13 cellular contexts compared by ENCODE assay signal in genomic region chr5:79795764-79796398, GRCh38.
DNase-seq lines count a peak whose midpoint lies in the region; ATAC-seq, FAIRE-seq and TF ChIP-seq lines count a peak whose summit lies in the region.
"Had no signal": no experiment of that assay in that cellular context is flagged by ENCODE, and none has a peak within 500 bp of the region (broad histone marks: within the 10 kb centered on the region; RNA-seq: fewer than 3 reads in every experiment).

No MANE protein-coding gene starts in this region.

- DNase-seq in NCI-H2107 treated with DMSO at 0.1 percent for 48 hours (lab: John Stamatoyannopoulos, UW; ENCODE audit: unreplicated experiment), result peak; percentile 10
- DNase-seq in NCI-H2107 (lab: John Stamatoyannopoulos, UW), result no peak
- peak; percentile 26 for DNase-seq in astrocyte (ENCODE audit: low read depth)
- peak; percentile 61 to 85 (median 71) for DNase-seq in heart left ventricle
- peak; percentile 57 for DNase-seq in urothelium cell line (ENCODE audit: low spot score)
- no peak for DNase-seq in midbrain (lab: John Stamatoyannopoulos, UW)
- DNase-seq in osteocyte (ENCODE audit: extremely low spot score, unreplicated experiment), result no peak
- DNase-seq in NCI-H510A treated with DMSO at 0.1 percent for 48 hours (lab: John Stamatoyannopoulos, UW), result no peak
- DNase-seq: activated CD4-positive, alpha-beta T cell treated with anti-CD3 and anti-CD28 coated beads, Interleukin-2, amount 50 U/mL, for 1 hour; activated naive CD4-positive, alpha-beta T cell treated with anti-CD3 and anti-CD28 coated beads, Interleukin-2, amount 10 ng/mL, durations not matched to agents 7 days and 5 days; effector CD4-positive, alpha-beta T cell; NCI-H2171 treated with DMSO at 0.1 percent for 48 hours had no signal

- H3K4me2 ChIP-seq in astrocyte (ENCODE audit: low read length), result no peak overlapping the region
- H3K4me2 ChIP-seq: smooth muscle cell had no signal

- H3K4me3 Mint-ChIP-seq in astrocyte (ENCODE audit: unreplicated experiment) (no peak overlapping the region), osteocyte (ENCODE audit: unreplicated experiment) (no peak overlapping the region)
- H3K4me3 Mint-ChIP-seq: activated naive CD4-positive, alpha-beta T cell treated with anti-CD3 and anti-CD28 coated beads, Interleukin-2, amount 10 ng/mL, durations not matched to agents 7 days and 5 days had no signal

- no peak overlapping the region for H3K27ac ChIP-seq in astrocyte (ENCODE audit: low read depth, low read length)
- peak overlapping the region in 9 of 12 donors; percentile 15 to 71 (median 54) for H3K27ac ChIP-seq in heart left ventricle

- H3K27me3 Mint-ChIP-seq in astrocyte (ENCODE audit: low read depth, unreplicated experiment) (peaks cover 7% of the 10 kb centered on the region), osteocyte (ENCODE audit: unreplicated experiment) (peaks cover 2% of the 10 kb centered on the region)

- H3K4me1 ChIP-seq in astrocyte (ENCODE audit: insufficient read depth, low read length), result no peaks in the 10 kb centered on the region
- peaks cover 0 to 47% (median 15%) of the 10 kb centered on the region in 12 donors for H3K4me1 ChIP-seq in heart left ventricle

- H3K36me3 Mint-ChIP-seq in astrocyte (ENCODE audit: low read depth, unreplicated experiment) (no peaks in the 10 kb centered on the region), osteocyte (ENCODE audit: unreplicated experiment) (no peaks in the 10 kb centered on the region)
- H3K36me3 Mint-ChIP-seq: activated naive CD4-positive, alpha-beta T cell treated with anti-CD3 and anti-CD28 coated beads, Interleukin-2, amount 10 ng/mL, durations not matched to agents 7 days and 5 days had no signal

- no peak overlapping the region for H2AFZ ChIP-seq in astrocyte (ENCODE audit: low read depth, low read length)

- no peaks in the 10 kb centered on the region for H4K20me1 ChIP-seq in astrocyte (ENCODE audit: insufficient read depth, low read length)

- no peak for FAIRE-seq in astrocyte (lab: Jason Lieb, UNC)
- no peak for FAIRE-seq in urothelium cell line (lab: Jason Lieb, UNC)

- peak; percentile 65 to 88 (median 70) for ATAC-seq in heart left ventricle

- peaks cover 10% of the 10 kb centered on the region for H3K4me1 Mint-ChIP-seq in astrocyte (ENCODE audit: low read depth, unreplicated experiment)
- H3K4me1 Mint-ChIP-seq in osteocyte (ENCODE audit: unreplicated experiment), result peaks cover under 1% of the 10 kb centered on the region

- H3K9me3 Mint-ChIP-seq in astrocyte (ENCODE audit: unreplicated experiment), result peaks cover 2% of the 10 kb centered on the region
- H3K9me3 Mint-ChIP-seq in osteocyte (ENCODE audit: unreplicated experiment), result no peaks in the 10 kb centered on the region
- H3K9me3 Mint-ChIP-seq: activated naive CD4-positive, alpha-beta T cell treated with anti-CD3 and anti-CD28 coated beads, Interleukin-2, amount 10 ng/mL, durations not matched to agents 7 days and 5 days had no signal

- H3K27ac Mint-ChIP-seq in astrocyte (ENCODE audit: unreplicated experiment), result no peak overlapping the region
- no peak overlapping the region for H3K27ac Mint-ChIP-seq in osteocyte (ENCODE audit: unreplicated experiment)
- H3K27ac Mint-ChIP-seq: activated naive CD4-positive, alpha-beta T cell treated with anti-CD3 and anti-CD28 coated beads, Interleukin-2, amount 10 ng/mL, durations not matched to agents 7 days and 5 days had no signal

- no peak overlapping the region for H3K4me3 ChIP-seq in astrocyte (ENCODE audit: insufficient read depth, low read depth, low read length)
- H3K4me3 ChIP-seq in heart left ventricle, result no peak overlapping the region
- H3K4me3 ChIP-seq: smooth muscle cell had no signal

- intact Hi-C loops in heart left ventricle (cut with DNase I), result no loop called here

- no peak for TF ChIP-seq POLR2A in heart left ventricle (IDR thresholded peaks at IDR 0.05)

- H3K79me2 ChIP-seq in astrocyte (ENCODE audit: insufficient read depth, low read length), result no peaks in the 10 kb centered on the region

- no peak overlapping the region for H3K9ac ChIP-seq in astrocyte (ENCODE audit: low read length)

- WGBS in heart left ventricle, 4 donors, result 55 to 64% (median 59%) methylated on average over 8 of the region's 8 CpGs

- H3K9me3 ChIP-seq in astrocyte (ENCODE audit: insufficient read depth, low read depth, low read length) (peaks cover 2% of the 10 kb centered on the region), heart left ventricle (no peaks in the 10 kb centered on the region)

- TF ChIP-seq CTCF in astrocyte (IDR thresholded peaks at IDR 0.05; ENCODE audit: insufficient read depth, low read depth, low read length) (no peak), heart left ventricle (IDR thresholded peaks at IDR 0.05) (no peak), osteocyte (IDR thresholded peaks at IDR 0.05) (no peak)

- H3K27me3 ChIP-seq in astrocyte (ENCODE audit: insufficient read depth, low read length) (no peaks in the 10 kb centered on the region), heart left ventricle (no peaks in the 10 kb centered on the region)

- H3K36me3 ChIP-seq in astrocyte (ENCODE audit: insufficient read depth, low read length) (no peaks in the 10 kb centered on the region), heart left ventricle (peaks cover 0 to 96% (median 54%) of the 10 kb centered on the region in 9 donors)

Comparison
In these comparisons a context has a peak if more than half of its experiments do, and no peak if none do; other contexts are left out.
1. DNase-seq: peak in NCI-H2107 treated with DMSO at 0.1 percent for 48 hours (single experiment), astrocyte (single experiment), heart left ventricle (5 of 5) and urothelium cell line (single experiment); none in NCI-H2107 (single experiment), midbrain (single experiment), osteocyte (single experiment) and NCI-H510A treated with DMSO at 0.1 percent for 48 hours (single experiment).